Comparison of ENCODE assay signal across 23 cellular contexts in genomic region chr1:202179828-202180750, GRCh38.
"Had no signal": no experiment of that assay in that cellular context is flagged by ENCODE, and none has a peak within 500 bp of the region (broad histone marks: within the 10 kb centered on the region; RNA-seq: fewer than 3 reads in every experiment).

No MANE protein-coding gene starts in this region.

- H3K27ac ChIP-seq: left lung, ovary, skin epidermis, suprapubic skin, tibial artery, upper lobe of right lung, VCaP had no signal

- DNase-seq: activated CD4-positive, alpha-beta T cell treated with anti-CD3 and anti-CD28 coated beads for 4 hours; activated CD4-positive, alpha-beta T cell treated with anti-CD3 and anti-CD28 coated beads, Interleukin-2, amount 50 U/mL, for 4 hours; activated CD8-positive, alpha-beta memory T cell treated with anti-CD3 and anti-CD28 coated beads for 24 hours; activated effector memory CD4-positive, alpha-beta T cell treated with Interleukin-2 at 50 U/mL for 16 hours; activated naive CD4-positive, alpha-beta T cell treated with Interleukin-2 at 50 U/mL for 16 hours; anterior cingulate cortex; dermis blood vessel endothelial cell; effector CD8-positive, alpha-beta T cell; left lung; nephron progenitor cell; ovary; retina; stimulated activated CD4-positive, alpha-beta T cell treated with anti-CD3 and anti-CD28 coated beads, Interleukin-4, amount 100 ng/mL, for 24 hours; stimulated activated naive CD4-positive, alpha-beta T cell; T-helper 9 cell; tibial artery; upper lobe of right lung had no signal

- ATAC-seq: left lung, sciatic nerve, upper lobe of right lung had no signal

- H3K9me3 Mint-ChIP-seq: nephron progenitor cell had no signal

- H3K36me3 Mint-ChIP-seq: activated naive CD8-positive, alpha-beta T cell had no signal

- H3K27ac Mint-ChIP-seq: activated naive CD8-positive, alpha-beta T cell; nephron progenitor cell; progenitor cell of endocrine pancreas had no signal

- H3K4me3 Mint-ChIP-seq: activated naive CD8-positive, alpha-beta T cell; nephron progenitor cell had no signal

- H3K27me3 Mint-ChIP-seq: activated naive CD8-positive, alpha-beta T cell had no signal
